In the genomic region with DNA sequence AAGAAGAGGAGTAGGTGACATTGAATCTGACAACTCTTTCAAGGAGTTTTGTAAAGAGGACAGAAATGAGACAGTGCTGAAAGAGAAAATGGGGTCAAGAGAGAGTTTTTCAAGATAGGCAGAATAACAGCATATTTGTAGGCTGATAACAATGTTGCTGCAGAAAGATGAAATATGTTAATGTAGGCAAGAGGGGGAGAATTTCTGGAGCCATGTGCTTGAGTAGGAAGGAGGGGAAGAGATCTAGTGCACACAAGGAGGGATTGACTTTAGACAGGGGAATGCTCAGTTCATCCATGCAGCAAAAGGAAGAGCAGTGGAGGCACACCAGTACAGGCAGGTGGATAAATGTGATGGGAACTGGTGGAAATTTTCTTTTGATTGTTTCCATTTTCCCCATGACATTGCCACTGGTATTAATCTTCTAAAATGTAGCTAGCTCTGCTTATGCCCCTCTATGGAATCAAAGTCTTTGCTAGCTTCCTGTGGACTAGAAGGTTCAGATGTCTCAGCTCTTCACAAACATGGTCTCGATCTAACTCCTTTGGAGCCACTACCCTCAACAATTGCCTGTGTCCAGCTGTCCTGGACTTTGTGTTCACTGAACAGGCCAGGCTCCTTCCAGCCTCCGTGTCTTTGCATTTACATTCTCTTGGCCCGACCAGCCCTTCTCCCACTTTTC, we compare ENCODE assay signal across 21 cellular contexts. TPM values are rescaled to one million over a fixed set of nuclear protein-coding genes. Genes with fewer than 3 reads are reported as not detected.
DNase-seq lines count a peak whose midpoint lies in the region; ATAC-seq and TF ChIP-seq lines count a peak whose summit lies in the region.
"Had no signal": no experiment of that assay in that cellular context is flagged by ENCODE, and none has a peak within 500 bp of the region (broad histone marks: within the 10 kb centered on the region; RNA-seq: fewer than 3 reads in every experiment).

No MANE protein-coding gene starts in this region.

- no peak overlapping the region for H2AFZ ChIP-seq in hepatocyte

- no peaks in the 10 kb centered on the region for H3K27me3 Mint-ChIP-seq in T-helper 2 cell treated with Interferon-gamma antibody and Interleukin-4, amounts not matched to agents 5 μg/mL and 100 μg/mL, for 36 hours (ENCODE audit: low read depth)
- H3K27me3 Mint-ChIP-seq in CD4-positive, CD25-positive, alpha-beta regulatory T cell = no peaks in the 10 kb centered on the region
- no peaks in the 10 kb centered on the region for H3K27me3 Mint-ChIP-seq in activated CD8-positive, alpha-beta T cell treated with anti-CD3 and anti-CD28 coated beads, Interleukin-2, amount 10 ng/mL, durations not matched to agents 7 days and 5 days (ENCODE audit: low read depth)

- WGBS in hepatocyte (ENCODE audit: low lambda C conversion rate, missing lambda C conversion rate) = 90% methylated on average over 3 of the region's 3 CpGs

- H3K9me2 ChIP-seq in hepatocyte (replicated peaks; ENCODE audit: insufficient read depth) = no peaks in the 10 kb centered on the region

- no peaks in the 10 kb centered on the region for H3K36me3 Mint-ChIP-seq in T-helper 2 cell treated with Interferon-gamma antibody and Interleukin-4, amounts not matched to agents 5 μg/mL and 100 μg/mL, for 36 hours (ENCODE audit: low read depth)
- no peaks in the 10 kb centered on the region for H3K36me3 Mint-ChIP-seq in CD4-positive, CD25-positive, alpha-beta regulatory T cell
- no peaks in the 10 kb centered on the region for H3K36me3 Mint-ChIP-seq in activated CD8-positive, alpha-beta T cell treated with anti-CD3 and anti-CD28 coated beads, Interleukin-2, amount 10 ng/mL, durations not matched to agents 7 days and 5 days (ENCODE audit: low read depth)

- H3K79me2 ChIP-seq in hepatocyte = no peaks in the 10 kb centered on the region

- H3K9me3 Mint-ChIP-seq in T-helper 2 cell treated with Interferon-gamma antibody and Interleukin-4, amounts not matched to agents 5 μg/mL and 100 μg/mL, for 36 hours = no peaks in the 10 kb centered on the region
- H3K9me3 Mint-ChIP-seq in CD4-positive, CD25-positive, alpha-beta regulatory T cell = no peaks in the 10 kb centered on the region
- H3K9me3 Mint-ChIP-seq in activated CD8-positive, alpha-beta T cell treated with anti-CD3 and anti-CD28 coated beads, Interleukin-2, amount 10 ng/mL, durations not matched to agents 7 days and 5 days (ENCODE audit: insufficient read depth) = no peaks in the 10 kb centered on the region

- peak overlapping the region; percentile 3 for H3K4me3 Mint-ChIP-seq in T-helper 2 cell treated with Interferon-gamma antibody and Interleukin-4, amounts not matched to agents 5 μg/mL and 100 μg/mL, for 36 hours
- peak overlapping the region in 2 of 4 donors; percentile 23 to 64 for H3K4me3 Mint-ChIP-seq in CD4-positive, CD25-positive, alpha-beta regulatory T cell
- H3K4me3 Mint-ChIP-seq in activated CD8-positive, alpha-beta T cell treated with anti-CD3 and anti-CD28 coated beads, Interleukin-2, amount 10 ng/mL, durations not matched to agents 7 days and 5 days = no peak overlapping the region

- H3K4me1 Mint-ChIP-seq in T-helper 2 cell treated with Interferon-gamma antibody and Interleukin-4, amounts not matched to agents 5 μg/mL and 100 μg/mL, for 36 hours (ENCODE audit: low read depth) = peaks cover 18% of the 10 kb centered on the region
- peaks cover 12 to 27% (median 18%) of the 10 kb centered on the region in 4 donors for H3K4me1 Mint-ChIP-seq in CD4-positive, CD25-positive, alpha-beta regulatory T cell
- H3K4me1 Mint-ChIP-seq in activated CD8-positive, alpha-beta T cell treated with anti-CD3 and anti-CD28 coated beads, Interleukin-2, amount 10 ng/mL, durations not matched to agents 7 days and 5 days (ENCODE audit: low read depth) = peaks cover 33% of the 10 kb centered on the region

- no peak for TF ChIP-seq CTCF in hepatocyte (IDR thresholded peaks at IDR 0.05; ENCODE audit: poor library complexity)

- H3K4me3 ChIP-seq in CD4-positive, CD25-positive, alpha-beta regulatory T cell (ENCODE audit: low read depth, low read length) = peak overlapping the region; percentile 4
- H3K4me3 ChIP-seq in hepatocyte = no peak overlapping the region
- H3K4me3 ChIP-seq: SJCRH30, skin epidermis had no signal

- peak; percentile 33 to 35 for ATAC-seq in CD4-positive, CD25-positive, alpha-beta regulatory T cell (ENCODE audit: low read depth in 2 of 2)
- no peak for ATAC-seq in activated CD8-positive, alpha-beta T cell treated with anti-CD3 and anti-CD28 coated beads, Interleukin-2, amount 10 ng/mL, durations not matched to agents 7 days and 5 days
- ATAC-seq: left colon had no signal

- peak overlapping the region; percentile 34 for H3K27ac Mint-ChIP-seq in T-helper 2 cell treated with Interferon-gamma antibody and Interleukin-4, amounts not matched to agents 5 μg/mL and 100 μg/mL, for 36 hours
- H3K27ac Mint-ChIP-seq in CD4-positive, CD25-positive, alpha-beta regulatory T cell = peak overlapping the region; percentile 7 to 95 (median 37)
- H3K27ac Mint-ChIP-seq in activated CD8-positive, alpha-beta T cell treated with anti-CD3 and anti-CD28 coated beads, Interleukin-2, amount 10 ng/mL, durations not matched to agents 7 days and 5 days = peak overlapping the region; percentile 86

- CTCF ChIA-PET in activated CD8-positive, alpha-beta T cell treated with anti-CD3 and anti-CD28 coated beads, Interleukin-2, amount 10 ng/mL, durations not matched to agents 7 days and 5 days (lab: Charles Lee) = interaction anchor here (0.8 to 10.6 kb wide), 13 partner anchors 7 to 258 kb away, joined by 3 to 155 read pairs (median 7); partner anchors contain the start of genes ACYP1, DLST and PROX2

- no peaks in the 10 kb centered on the region for H4K20me1 ChIP-seq in hepatocyte (ENCODE audit: insufficient read depth, poor library complexity, severe bottlenecking)

- no peak for DNase-seq in T-helper 2 cell treated with Interferon-gamma antibody and Interleukin-4, amounts not matched to agents 5 μg/mL and 100 μg/mL, for 36 hours (ENCODE audit: low spot score)
- DNase-seq in T-helper 2 cell (no peak), hepatocyte (ENCODE audit: low spot score) (no peak), HuH-7 (ENCODE audit: low spot score) (no peak), hippocampal formation (lab: John Stamatoyannopoulos, UW) (no peak), NCI-H187 treated with DMSO at 0.1 percent for 48 hours (lab: John Stamatoyannopoulos, UW) (no peak)
- no peak for DNase-seq in CD4-positive, CD25-positive, alpha-beta regulatory T cell
- no peak for DNase-seq in activated CD8-positive, alpha-beta T cell treated with anti-CD3 and anti-CD28 coated beads, Interleukin-2, amount 10 ng/mL, durations not matched to agents 7 days and 5 days
- DNase-seq: 8988T; DMS53; left colon; mesenchymal stem cell; NCI-H1436; NCI-H526 treated with DMSO at 0.1 percent for 48 hours; stimulated activated CD4-positive, alpha-beta T cell treated with anti-CD3 and anti-CD28 coated beads, Interleukin-1b, Interleukin-23, amount 100 ng/mL, for 48 hours had no signal

- POLR2A ChIA-PET in activated CD8-positive, alpha-beta T cell treated with anti-CD3 and anti-CD28 coated beads, Interleukin-2, amount 10 ng/mL, durations not matched to agents 7 days and 5 days (lab: Charles Lee) = interaction anchor here (0.9 to 2.4 kb wide), 4 partner anchors 10 to 15 kb away, joined by 4 to 41 read pairs (median 8); partner anchors contain the start of genes DLST and PROX2

- H3K27me3 ChIP-seq in CD4-positive, CD25-positive, alpha-beta regulatory T cell (ENCODE audit: control insufficient read depth, insufficient read depth, low read length) = no peaks in the 10 kb centered on the region
- H3K27me3 ChIP-seq in hepatocyte = peaks cover 10% of the 10 kb centered on the region
- H3K27me3 ChIP-seq: SJCRH30 had no signal

- H3K36me3 ChIP-seq in CD4-positive, CD25-positive, alpha-beta regulatory T cell (ENCODE audit: control insufficient read depth, insufficient read depth, low read length) = no peaks in the 10 kb centered on the region
- no peaks in the 10 kb centered on the region for H3K36me3 ChIP-seq in hepatocyte (replicated peaks; ENCODE audit: insufficient read depth, low read depth)
- H3K36me3 ChIP-seq: SJCRH30 had no signal

- peaks cover 13% of the 10 kb centered on the region for H3K4me1 ChIP-seq in CD4-positive, CD25-positive, alpha-beta regulatory T cell (ENCODE audit: control insufficient read depth, insufficient read depth, low read length, poor library complexity, severe bottlenecking)
- no peaks in the 10 kb centered on the region for H3K4me1 ChIP-seq in hepatocyte (ENCODE audit: insufficient read depth)
- H3K4me1 ChIP-seq: SJCRH30 had no signal

- H3K9me3 ChIP-seq in CD4-positive, CD25-positive, alpha-beta regulatory T cell (ENCODE audit: control insufficient read depth in 2 of 2, low read length in 2 of 2) = no peaks in the 10 kb centered on the region
- H3K9me3 ChIP-seq in hepatocyte (ENCODE audit: low read depth) = no peaks in the 10 kb centered on the region
- H3K9me3 ChIP-seq: SJCRH30 had no signal

- H3K27ac ChIP-seq in CD4-positive, CD25-positive, alpha-beta regulatory T cell (ENCODE audit: insufficient read depth, low read length, poor library complexity, severe bottlenecking) = no peak overlapping the region
- H3K27ac ChIP-seq in hepatocyte = peak overlapping the region; percentile 51
- H3K27ac ChIP-seq: SJCRH30, VCaP had no signal

- H3K4me2 ChIP-seq in hepatocyte = no peak overlapping the region

RNA-seq across cellular contexts. Expression of gene PROX2, which starts 9.1 kb away (rescaled TPM):
- total RNA-seq in CD4-positive, CD25-positive, alpha-beta regulatory T cell = not detected
- polyA plus RNA-seq in CD4-positive, CD25-positive, alpha-beta regulatory T cell = under 1 TPM in 1 of 4 donors, not detected in 3; 0.21 TPM
- total RNA-seq in activated CD8-positive, alpha-beta T cell treated with anti-CD3 and anti-CD28 coated beads, Interleukin-2, amount 10 ng/mL, durations not matched to agents 7 days and 5 days = under 1 TPM; 0.13 to 0.44 TPM
- total RNA-seq in hepatocyte = not detected in 2 replicates
- 0.50 TPM in 1 of 2 replicates, not detected in the other for polyA plus RNA-seq in hepatocyte
- total RNA-seq: left colon; myocyte; occipital lobe; SJCRH30; T-helper 2 cell treated with Interferon-gamma antibody and Interleukin-4, amounts not matched to agents 100 ng/mL and 5 ng/mL, for 36 hours had no signal

RNA-seq across cellular contexts. Expression of gene DLST, which starts 14.9 kb away (rescaled TPM):
- 122 TPM for total RNA-seq in CD4-positive, CD25-positive, alpha-beta regulatory T cell
- 10 to 100 TPM in 2 of 4 donors, 1 to 10 TPM in 2; 8.1 to 11.7 (median 10.2) TPM for polyA plus RNA-seq in CD4-positive, CD25-positive, alpha-beta regulatory T cell
- total RNA-seq in activated CD8-positive, alpha-beta T cell treated with anti-CD3 and anti-CD28 coated beads, Interleukin-2, amount 10 ng/mL, durations not matched to agents 7 days and 5 days = 100 to 1,000 TPM; 106 to 108 TPM
- 68.7 and 69.4 TPM in 2 replicates for total RNA-seq in hepatocyte
- polyA plus RNA-seq in hepatocyte = 5.6 and 10.8 TPM in 2 replicates

RNA-seq across cellular contexts. Expression of gene RPS6KL1, which starts 56.2 kb away (rescaled TPM):
- 4.5 TPM for total RNA-seq in CD4-positive, CD25-positive, alpha-beta regulatory T cell
- 1 to 10 TPM in 2 of 4 donors, under 1 TPM in 2; 0.27 to 3.4 (median 1.4) TPM for polyA plus RNA-seq in CD4-positive, CD25-positive, alpha-beta regulatory T cell
- total RNA-seq in activated CD8-positive, alpha-beta T cell treated with anti-CD3 and anti-CD28 coated beads, Interleukin-2, amount 10 ng/mL, durations not matched to agents 7 days and 5 days = 1 to 10 TPM; 4.3 to 5.2 TPM
- total RNA-seq in hepatocyte = 0.57 and 1.2 TPM in 2 replicates
- polyA plus RNA-seq in hepatocyte = 0.18 and 1.5 TPM in 2 replicates

Comparison
In these comparisons a context has a peak if more than half of its experiments do, and no peak if none do; other contexts are left out.
1. H3K27ac Mint-ChIP-seq: peak in every context shown above with its lines; median percentile 86 in activated CD8-positive, alpha-beta T cell treated with anti-CD3 and anti-CD28 coated beads, Interleukin-2, amount 10 ng/mL, durations not matched to agents 7 days and 5 days; 37 in CD4-positive, CD25-positive, alpha-beta regulatory T cell; 34 in T-helper 2 cell treated with Interferon-gamma antibody and Interleukin-4, amounts not matched to agents 5 μg/mL and 100 μg/mL, for 36 hours.